ENCODE assay signal across 8 cellular contexts in genomic region chr6:31546339-31546961, GRCh38. TPM values are rescaled to one million over a fixed set of nuclear protein-coding genes. Genes with fewer than 3 reads are reported as not detected.
DNase-seq lines count a peak whose midpoint lies in the region; ATAC-seq and TF ChIP-seq lines count a peak whose summit lies in the region.

ATP6V1G2 (minus strand) TSS chr6:31546608; CDS start chr6:31546559, 49 bp downstream.

- DNase-seq in G401 (ENCODE audit: low spot score) (peak; percentile 100), NCI-H187 (lab: John Stamatoyannopoulos, UW) (peak; percentile 83 to 91), anterior cingulate cortex (lab: John Stamatoyannopoulos, UW) (peak; percentile 54 to 98 (median 88)), right cardiac atrium (peak; percentile 85 to 95 (median 94)), putamen (ENCODE audit: low spot score) (peak; percentile 94), uterus (peak; percentile 89 to 91)
- DNase-seq in T-helper 2 cell treated with Interferon-gamma antibody and Interleukin-4, amounts not matched to agents 5 μg/mL and 100 μg/mL, for 36 hours (ENCODE audit: low spot score), result peak; percentile 89

- peak within 1 kb of the TSS; percentile 82 for H3K27ac ChIP-seq in right cardiac atrium (ENCODE audit: low read length)
- peak within 1 kb of the TSS; percentile 84 to 95 for H3K27ac ChIP-seq in uterus

- H3K36me3 Mint-ChIP-seq in T-helper 2 cell treated with Interferon-gamma antibody and Interleukin-4, amounts not matched to agents 5 μg/mL and 100 μg/mL, for 36 hours (ENCODE audit: low read depth), result peaks cover 13% of the 10 kb centered on the region

- ATAC-seq in HG02798 (IDR thresholded peaks at IDR 0.05; ENCODE audit: poor library complexity, unreplicated experiment) (peak; percentile 59), right cardiac atrium (peak; percentile 81 to 83)

- no peaks in the 10 kb centered on the region for H3K9me3 Mint-ChIP-seq in T-helper 2 cell treated with Interferon-gamma antibody and Interleukin-4, amounts not matched to agents 5 μg/mL and 100 μg/mL, for 36 hours

- intact Hi-C loops in right cardiac atrium (cut with DNase I) (loop anchor here (2.0 to 5.0 kb wide), 4 partner anchors 36 to 116 kb away; partner anchors contain the start of genes LTB (in 2 of the 4), C6orf47 (in 1 of the 4) and GPANK1 (in 1 of the 4)), uterus (cut with DNase I; ENCODE audit: low total_unique reads) (loop anchor here (5.0 kb wide), 1 partner anchor 51 kb away; no protein-coding TSS in a partner anchor)

- H3K36me3 ChIP-seq in uterus, result no peaks in the 10 kb centered on the region

- H3K27ac Mint-ChIP-seq in T-helper 2 cell treated with Interferon-gamma antibody and Interleukin-4, amounts not matched to agents 5 μg/mL and 100 μg/mL, for 36 hours, result peak within 1 kb of the TSS; percentile 92

- H3K4me1 ChIP-seq in right cardiac atrium (ENCODE audit: control insufficient read depth, insufficient read depth, low read length) (peaks cover 4% of the 10 kb centered on the region), uterus (peaks cover 0 to 3% of the 10 kb centered on the region in 2 donors)

- 8% methylated on average over 11 of the region's 11 CpGs for WGBS in right cardiac atrium

- H3K27me3 Mint-ChIP-seq in T-helper 2 cell treated with Interferon-gamma antibody and Interleukin-4, amounts not matched to agents 5 μg/mL and 100 μg/mL, for 36 hours (ENCODE audit: low read depth), result no peaks in the 10 kb centered on the region

- H3K9me3 ChIP-seq in right cardiac atrium (ENCODE audit: control insufficient read depth, low read length) (no peaks in the 10 kb centered on the region), uterus (no peaks in the 10 kb centered on the region)

- peak in 1 of 2 donors; percentile 39 for TF ChIP-seq POLR2A in uterus (IDR thresholded peaks at IDR 0.05)

- H3K4me3 ChIP-seq in right cardiac atrium (ENCODE audit: low read length) (peak within 1 kb of the TSS; percentile 56), uterus (peak within 1 kb of the TSS; percentile 34 to 42)

- H3K27me3 ChIP-seq in right cardiac atrium (ENCODE audit: control insufficient read depth, insufficient read depth) (no peaks in the 10 kb centered on the region), uterus (no peaks in the 10 kb centered on the region)

- peaks cover 39% of the 10 kb centered on the region for H3K4me1 Mint-ChIP-seq in T-helper 2 cell treated with Interferon-gamma antibody and Interleukin-4, amounts not matched to agents 5 μg/mL and 100 μg/mL, for 36 hours (ENCODE audit: low read depth)

- peak within 1 kb of the TSS; percentile 78 for H3K4me3 Mint-ChIP-seq in T-helper 2 cell treated with Interferon-gamma antibody and Interleukin-4, amounts not matched to agents 5 μg/mL and 100 μg/mL, for 36 hours

- in situ Hi-C loops in G401 (cut with HindIII; ENCODE audit: low sequenced_read_pairs), result no loop called here

- peak; percentile 98 to 99 (median 99) for TF ChIP-seq CTCF in uterus (IDR thresholded peaks at IDR 0.05)

RNA-seq across cellular contexts. Expression of gene ATP6V1G2, which starts in this region (rescaled TPM):
- total RNA-seq in G401 (2014; rRNA removed; shearing (Covaris generic)), result 3.8 and 4.9 TPM in 2 replicates
- 1 to 10 TPM; 1.7 to 3.8 (median 2.6) TPM for total RNA-seq in right cardiac atrium
- polyA plus RNA-seq in right cardiac atrium, result 2.8 TPM
- 1 to 10 TPM in 2 of 4 donors, not detected in 2; 1.2 to 1.6 TPM for total RNA-seq in uterus

Comparison
In these comparisons a context has a peak if more than half of its experiments do, and no peak if none do; other contexts are left out.
1. Peak in every context shown above with its lines: DNase-seq, ATAC-seq, H3K4me3 ChIP-seq and H3K27ac ChIP-seq.